1 cellular context compared by ENCODE assay signal in the genomic region with DNA sequence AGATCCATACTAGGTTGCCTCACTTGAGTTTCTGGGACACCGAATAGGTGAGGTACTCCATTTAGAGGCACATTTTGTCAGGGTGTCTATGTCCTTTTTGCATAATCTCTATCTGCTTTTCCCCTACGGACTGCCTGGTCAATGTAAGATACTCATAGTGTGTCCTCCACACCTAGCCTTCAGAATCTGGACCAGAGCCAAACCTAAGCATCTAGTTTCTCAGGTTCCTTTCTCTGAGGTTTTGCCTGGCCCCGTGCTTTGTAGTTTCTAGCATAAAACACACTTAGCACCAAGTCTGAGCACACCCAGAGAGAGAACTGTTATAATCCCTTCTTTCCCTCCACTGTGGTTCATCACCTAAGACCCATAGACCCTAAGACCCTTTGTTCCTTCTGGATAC.
TF ChIP-seq lines count a peak whose summit lies in the region.

No MANE protein-coding gene starts in this region.

TF ChIP-seq in GM12878, 131 proteins besides CTCF, POLR2A, EP300 and RAD21 (continued from another document):
- TF ChIP-seq FOS (IDR thresholded peaks at IDR 0.05; ENCODE audit: borderline replicate concordance, extremely low read depth, insufficient read length) (no peak), RAD51 (IDR thresholded peaks at IDR 0.05) (no peak)
